In the genomic region with DNA sequence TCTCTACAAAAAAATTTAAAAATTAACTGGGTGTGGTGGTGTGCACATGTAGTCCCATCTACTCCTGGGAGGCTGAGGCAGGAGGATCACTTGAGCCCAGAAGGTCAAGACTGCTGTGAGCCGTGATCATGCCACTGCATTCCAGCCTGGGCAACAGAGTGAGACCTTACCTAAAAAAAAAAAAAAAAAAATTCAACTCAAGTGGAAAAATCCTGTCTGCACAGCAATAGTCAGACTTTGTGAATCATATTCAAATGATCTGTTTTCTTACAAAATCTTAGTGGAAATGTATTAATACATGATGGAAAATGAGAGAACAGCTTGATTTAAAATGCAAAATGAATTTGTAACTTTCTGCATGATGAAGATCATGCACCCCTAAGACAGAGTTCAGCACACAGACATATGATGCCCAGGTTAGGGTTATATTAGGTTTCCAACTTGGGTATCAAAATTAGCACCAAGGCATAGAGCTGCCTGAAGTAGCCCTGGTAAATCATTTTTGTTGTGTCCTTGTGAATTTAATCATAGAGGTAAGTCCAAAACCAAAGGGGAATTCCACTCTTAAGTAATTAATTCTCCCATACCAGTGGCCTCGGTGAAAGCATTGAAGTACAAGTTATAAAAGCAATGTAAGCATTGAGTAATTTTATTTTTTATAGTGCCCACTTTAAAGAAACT, we compare ENCODE assay signal across 14 cellular contexts.
DNase-seq lines count a peak whose midpoint lies in the region; ATAC-seq, FAIRE-seq and TF ChIP-seq lines count a peak whose summit lies in the region.
"Had no signal": no experiment of that assay in that cellular context is flagged by ENCODE, and none has a peak within 500 bp of the region (broad histone marks: within the 10 kb centered on the region; RNA-seq: fewer than 3 reads in every experiment).

No MANE protein-coding gene starts in this region.

- no peaks in the 10 kb centered on the region for H4K20me1 ChIP-seq in GM12878 (ENCODE audit: control insufficient read depth, insufficient read depth)

- FAIRE-seq in GM12878 (lab: Jason Lieb, UNC), result no peak
- FAIRE-seq: H1 had no signal

- no peaks in the 10 kb centered on the region for H3K9me3 Mint-ChIP-seq in activated naive CD4-positive, alpha-beta T cell treated with anti-CD3 and anti-CD28 coated beads, Interleukin-2, amount 10 ng/mL, durations not matched to agents 7 days and 5 days

- RAD21 ChIA-PET in GM12878 (lab: Charles Lee; ENCODE audit: unreplicated experiment), result no interaction called here

- H3K36me3 ChIP-seq in GM12878 (ENCODE audit: control insufficient read depth in 2 of 2, insufficient read depth in 2 of 2, low read length in 1 of 2) (0 out of 4 replicates have a peak, but pooled peaks cover 0 to 5% of the 10 kb centered on the region in 2 experiments), gastroesophageal sphincter (peaks cover 0 to 14% of the 10 kb centered on the region in 2 donors)

- TF ChIP-seq POLR2A in GM12878 (IDR thresholded peaks at IDR 0.05; ENCODE audit: low read depth, low read length), result no peak
- TF ChIP-seq POLR2A in gastroesophageal sphincter (IDR thresholded peaks at IDR 0.05), result no peak

- DNase-seq in activated naive CD4-positive, alpha-beta T cell treated with anti-CD3 and anti-CD28 coated beads, Interleukin-2, amount 50 U/mL, for 16 hours, result peak; percentile 18
- DNase-seq in activated naive CD4-positive, alpha-beta T cell treated with anti-CD3 and anti-CD28 coated beads, Interleukin-2, amount 10 ng/mL, durations not matched to agents 7 days and 5 days, result no peak
- no peak for DNase-seq in GM12878 (ENCODE audit: low read depth, low spot score)
- no peak for DNase-seq in iPS-NIHi11 (ENCODE audit: low spot score)
- no peak for DNase-seq in KBM-7
- DNase-seq: amygdala, erythroblast, head of caudate nucleus, NCI-H2029 treated with DMSO at 0.1 percent for 48 hours, NCI-H69 had no signal

- no peaks in the 10 kb centered on the region for H3K27me3 Mint-ChIP-seq in activated naive CD4-positive, alpha-beta T cell treated with anti-CD3 and anti-CD28 coated beads, Interleukin-2, amount 10 ng/mL, durations not matched to agents 7 days and 5 days

- TF ChIP-seq EP300 in GM12878 (IDR thresholded peaks at IDR 0.05; ENCODE audit: borderline replicate concordance in 1 of 2, control insufficient read depth in 1 of 2, low read depth in 2 of 2, low read length in 2 of 2) (no peak), gastroesophageal sphincter (IDR thresholded peaks at IDR 0.05) (no peak)

- ATAC-seq in HG03378 (IDR thresholded peaks at IDR 0.05; ENCODE audit: unreplicated experiment) (peak; percentile 66), GM12878 (peak; percentile 82), gastroesophageal sphincter (no peak), GM21737 (IDR thresholded peaks at IDR 0.05; ENCODE audit: unreplicated experiment) (no peak)

- no TSS peak for BruUV-seq in GM12878 (replicated peaks; lab: Mats Ljungman, UMichigan)

- no peak overlapping the region for H3K9ac ChIP-seq in GM12878 (ENCODE audit: control insufficient read depth, insufficient read depth, low read length)

- 55% methylated on average over 2 of the region's 2 CpGs for WGBS in GM12878 (ENCODE audit: insufficient coverage, insufficient replicate concordance, low lambda C conversion rate, missing lambda C conversion rate)
- 50 to 81% methylated on average over 1 to 2 of the region's 2 CpGs for WGBS in gastroesophageal sphincter (ENCODE audit: low coverage in 1 of 2), 2 donors

- TF ChIP-seq RAD21 in GM12878 (IDR thresholded peaks at IDR 0.05; ENCODE audit: insufficient read depth, low read depth, low read length), result no peak

- in situ Hi-C loops in GM12878 (cut with MboI), result no loop called here
- in situ Hi-C loops in KBM-7 (cut with MboI; ENCODE audit: low pct_unique_long_range_greater_than_20kb, low sequenced_read_pairs), result no loop called here

- intact Hi-C loops in GM12878 (cut with micrococcal nuclease; ENCODE audit: unreplicated experiment), result no loop called here

- no peak overlapping the region for H3K4me3 Mint-ChIP-seq in activated naive CD4-positive, alpha-beta T cell treated with anti-CD3 and anti-CD28 coated beads, Interleukin-2, amount 10 ng/mL, durations not matched to agents 7 days and 5 days

- H3K4me1 Mint-ChIP-seq in activated naive CD4-positive, alpha-beta T cell treated with anti-CD3 and anti-CD28 coated beads, Interleukin-2, amount 10 ng/mL, durations not matched to agents 7 days and 5 days, result peaks cover 37% of the 10 kb centered on the region

- CTCF ChIA-PET in activated naive CD4-positive, alpha-beta T cell treated with anti-CD3 and anti-CD28 coated beads, Interleukin-2, amount 10 ng/mL, durations not matched to agents 7 days and 5 days (lab: Charles Lee), result no interaction called here
- CTCF ChIA-PET in GM12878 (lab: Yijun Ruan, JAX), result no interaction called here

- peaks cover 5% of the 10 kb centered on the region; the same call in 2 of the 3 replicates for H3K9me3 ChIP-seq in GM12878 (replicated peaks; ENCODE audit: control insufficient read depth, insufficient read depth, low read length)
- H3K9me3 ChIP-seq in gastroesophageal sphincter, result no peaks in the 10 kb centered on the region

- no peak overlapping the region for H3K4me2 ChIP-seq in GM12878 (ENCODE audit: control insufficient read depth, insufficient read depth)

- POLR2A ChIA-PET in GM12878 (lab: Charles Lee), result no interaction called here

- SMC1A ChIA-PET in GM12878 (lab: Charles Lee; ENCODE audit: uncharacterized antibody, unreplicated experiment), result interaction anchor here (0.7 kb wide), 1 partner anchor 173 kb away, joined by 3 read pairs; no protein-coding TSS in a partner anchor

- H2AFZ ChIP-seq in GM12878 (ENCODE audit: control insufficient read depth, low read depth, low read length), result no peak overlapping the region

- no peaks in the 10 kb centered on the region; the same call in 1 of the 2 replicates for H3K79me2 ChIP-seq in GM12878 (ENCODE audit: control insufficient read depth, insufficient read depth, low read length)

- peaks cover 54% of the 10 kb centered on the region for H3K36me3 Mint-ChIP-seq in activated naive CD4-positive, alpha-beta T cell treated with anti-CD3 and anti-CD28 coated beads, Interleukin-2, amount 10 ng/mL, durations not matched to agents 7 days and 5 days

- H3K27ac Mint-ChIP-seq in activated naive CD4-positive, alpha-beta T cell treated with anti-CD3 and anti-CD28 coated beads, Interleukin-2, amount 10 ng/mL, durations not matched to agents 7 days and 5 days, result no peak overlapping the region

- H3K27ac ChIP-seq in GM12878 (ENCODE audit: control insufficient read depth, insufficient read depth), result no peak overlapping the region
- no peak overlapping the region for H3K27ac ChIP-seq in gastroesophageal sphincter

- H3K27me3 ChIP-seq in GM12878 (replicated peaks in 1 of 2; ENCODE audit: control insufficient read depth in 2 of 2, insufficient read depth in 2 of 2, low read length in 1 of 2) (no peaks in the 10 kb centered on the region), gastroesophageal sphincter (no peaks in the 10 kb centered on the region)

- H3K4me3 ChIP-seq in GM12878, result no peak overlapping the region
- H3K4me3 ChIP-seq in gastroesophageal sphincter, result no peak overlapping the region

- H3K4me1 ChIP-seq in GM12878 (ENCODE audit: control insufficient read depth, insufficient read depth, low read length), result peaks cover 3% of the 10 kb centered on the region
- H3K4me1 ChIP-seq in gastroesophageal sphincter, result no peaks in the 10 kb centered on the region

- no peak for TF ChIP-seq CTCF in GM12878 (IDR thresholded peaks at IDR 0.05 in 2 of 3, conservative IDR thresholded peaks at IDR 0.05 in 1 of 3; ENCODE audit: control insufficient read depth in 2 of 3, extremely low read depth in 1 of 3, insufficient read depth in 1 of 3, low read depth in 3 of 3, low read length in 3 of 3)
- TF ChIP-seq CTCF in gastroesophageal sphincter (IDR thresholded peaks at IDR 0.05), result no peak

TF ChIP-seq in GM12878, 131 proteins besides CTCF, POLR2A, EP300 and RAD21 (continues in another document):
- TF ChIP-seq, protein P1, sequence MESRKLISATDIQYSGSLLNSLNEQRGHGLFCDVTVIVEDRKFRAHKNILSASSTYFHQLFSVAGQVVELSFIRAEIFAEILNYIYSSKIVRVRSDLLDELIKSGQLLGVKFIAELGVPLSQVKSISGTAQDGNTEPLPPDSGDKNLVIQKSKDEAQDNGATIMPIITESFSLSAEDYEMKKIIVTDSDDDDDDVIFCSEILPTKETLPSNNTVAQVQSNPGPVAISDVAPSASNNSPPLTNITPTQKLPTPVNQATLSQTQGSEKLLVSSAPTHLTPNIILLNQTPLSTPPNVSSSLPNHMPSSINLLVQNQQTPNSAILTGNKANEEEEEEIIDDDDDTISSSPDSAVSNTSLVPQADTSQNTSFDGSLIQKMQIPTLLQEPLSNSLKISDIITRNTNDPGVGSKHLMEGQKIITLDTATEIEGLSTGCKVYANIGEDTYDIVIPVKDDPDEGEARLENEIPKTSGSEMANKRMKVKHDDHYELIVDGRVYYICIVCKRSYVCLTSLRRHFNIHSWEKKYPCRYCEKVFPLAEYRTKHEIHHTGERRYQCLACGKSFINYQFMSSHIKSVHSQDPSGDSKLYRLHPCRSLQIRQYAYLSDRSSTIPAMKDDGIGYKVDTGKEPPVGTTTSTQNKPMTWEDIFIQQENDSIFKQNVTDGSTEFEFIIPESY (IDR thresholded peaks at IDR 0.05), result no peak
- TF ChIP-seq SUZ12 (IDR thresholded peaks at IDR 0.05; ENCODE audit: unreplicated experiment), result no peak
- TF ChIP-seq MXI1 (IDR thresholded peaks at IDR 0.05; ENCODE audit: low read depth, low read length), result no peak
- TF ChIP-seq, protein P2, sequence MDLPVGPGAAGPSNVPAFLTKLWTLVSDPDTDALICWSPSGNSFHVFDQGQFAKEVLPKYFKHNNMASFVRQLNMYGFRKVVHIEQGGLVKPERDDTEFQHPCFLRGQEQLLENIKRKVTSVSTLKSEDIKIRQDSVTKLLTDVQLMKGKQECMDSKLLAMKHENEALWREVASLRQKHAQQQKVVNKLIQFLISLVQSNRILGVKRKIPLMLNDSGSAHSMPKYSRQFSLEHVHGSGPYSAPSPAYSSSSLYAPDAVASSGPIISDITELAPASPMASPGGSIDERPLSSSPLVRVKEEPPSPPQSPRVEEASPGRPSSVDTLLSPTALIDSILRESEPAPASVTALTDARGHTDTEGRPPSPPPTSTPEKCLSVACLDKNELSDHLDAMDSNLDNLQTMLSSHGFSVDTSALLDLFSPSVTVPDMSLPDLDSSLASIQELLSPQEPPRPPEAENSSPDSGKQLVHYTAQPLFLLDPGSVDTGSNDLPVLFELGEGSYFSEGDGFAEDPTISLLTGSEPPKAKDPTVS (IDR thresholded peaks at IDR 0.05; ENCODE audit: low read depth, low read length), result no peak
- TF ChIP-seq ZZZ3 (IDR thresholded peaks at IDR 0.05; ENCODE audit: control insufficient read depth, insufficient read length, low read depth), result no peak

Comparison
In these comparisons a context has a peak if more than half of its experiments do, and no peak if none do; other contexts are left out.
1. ATAC-seq: peak in HG03378 (single experiment) and GM12878 (single experiment); none in gastroesophageal sphincter (single experiment) and GM21737 (single experiment).